In genomic region chr19:7792286-7792685, GRCh38 we compare ENCODE assay signal across 1 cellular context.
TF ChIP-seq lines count a peak whose summit lies in the region.

No MANE protein-coding gene starts in this region.

TF ChIP-seq in endothelial cell of umbilical vein, 7 proteins besides CTCF, POLR2A, EP300 and RAD21:
- no peak for TF ChIP-seq EZH2 (IDR thresholded peaks at IDR 0.05; ENCODE audit: borderline replicate concordance, low read depth, low read length, severe bottlenecking)
- TF ChIP-seq MAX (IDR thresholded peaks at IDR 0.05; ENCODE audit: insufficient read depth, insufficient read length): no peak
- no peak for TF ChIP-seq FOS (IDR thresholded peaks at IDR 0.05; ENCODE audit: borderline replicate concordance, insufficient read depth, low read length)
- TF ChIP-seq POLR2AphosphoS5 (IDR thresholded peaks at IDR 0.05; ENCODE audit: insufficient read depth, low read depth, low read length): no peak
- no peak for TF ChIP-seq MYC (IDR thresholded peaks at IDR 0.05; ENCODE audit: low read depth, low read length)
- TF ChIP-seq GATA2 (IDR thresholded peaks at IDR 0.05; ENCODE audit: insufficient read depth, insufficient read length, low read depth, low read length): no peak
